Comparison of ENCODE assay signal across 7 cellular contexts in the genomic region with DNA sequence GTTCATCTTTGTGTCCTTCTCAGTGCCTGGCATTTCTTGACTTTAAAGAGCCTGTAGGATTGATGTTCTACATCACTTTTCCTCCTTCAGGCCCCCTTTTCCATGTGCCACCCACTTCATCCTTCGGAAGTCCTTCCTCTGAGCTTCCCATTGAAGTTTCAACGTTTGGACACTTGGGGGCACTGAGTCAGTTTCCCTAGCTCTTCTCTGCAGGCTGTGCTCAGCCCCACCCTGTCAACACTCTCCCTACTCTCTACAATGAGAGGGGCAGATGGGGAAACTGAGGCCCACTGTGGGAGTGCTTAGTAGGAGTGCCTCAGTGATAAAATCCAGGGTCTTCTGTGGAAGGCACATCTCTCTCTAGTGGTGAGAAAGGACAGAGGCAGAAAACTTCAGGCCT. TPM values are rescaled to one million over a fixed set of nuclear protein-coding genes. Genes with fewer than 3 reads are reported as not detected.
DNase-seq lines count a peak whose midpoint lies in the region; ATAC-seq and TF ChIP-seq lines count a peak whose summit lies in the region.
"Had no signal": no experiment of that assay in that cellular context is flagged by ENCODE, and none has a peak within 500 bp of the region (broad histone marks: within the 10 kb centered on the region; RNA-seq: fewer than 3 reads in every experiment).

No MANE protein-coding gene starts in this region.

- ATAC-seq in GM19467 (IDR thresholded peaks at IDR 0.05; ENCODE audit: unreplicated experiment) (no peak), HG02588 (IDR thresholded peaks at IDR 0.05; ENCODE audit: unreplicated experiment) (no peak)

- DNase-seq in ascending aorta (ENCODE audit: low spot score in 2 of 2) = no peak
- peak; percentile 32 for DNase-seq in midbrain (lab: John Stamatoyannopoulos, UW)
- no peak for DNase-seq in cortex of kidney (lab: John Stamatoyannopoulos, UW)
- DNase-seq: activated CD4-positive, alpha-beta T cell treated with anti-CD3 and anti-CD28 coated beads, Interleukin-2, amount 50 U/mL, for 4 hours had no signal

- H3K27me3 ChIP-seq in ascending aorta = no peaks in the 10 kb centered on the region

- TF ChIP-seq CTCF in GM12875 (IDR thresholded peaks at IDR 0.05; ENCODE audit: borderline replicate concordance, insufficient read depth, low read depth, low read length) (0 out of 2 replicates have a peak, but pooled peaks have one; percentile 10), ascending aorta (IDR thresholded peaks at IDR 0.05) (peak in 2 of 3 experiments; percentile 22 to 51)

- no peak overlapping the region for H3K4me3 ChIP-seq in GM12875 (ENCODE audit: low read depth, low read length)
- H3K4me3 ChIP-seq in ascending aorta = no peak overlapping the region

- H3K9me3 ChIP-seq in ascending aorta = no peaks in the 10 kb centered on the region

- no peaks in the 10 kb centered on the region for H3K36me3 ChIP-seq in ascending aorta

- H3K4me1 ChIP-seq in ascending aorta = no peaks in the 10 kb centered on the region

- no peak overlapping the region for H3K27ac ChIP-seq in ascending aorta

- intact Hi-C loops in ascending aorta (cut with DNase I) = no loop called here

RNA-seq across cellular contexts. Expression of a gene that starts 11.9 kb away (rescaled TPM):
- not detected for total RNA-seq in ascending aorta

RNA-seq across cellular contexts. Expression of a gene that starts 23.3 kb away (rescaled TPM):
- 1.2 TPM for total RNA-seq in ascending aorta

RNA-seq across cellular contexts. Expression of a gene that starts 26.3 kb away (rescaled TPM):
- 6.1 TPM for total RNA-seq in ascending aorta

RNA-seq across cellular contexts. Expression of a gene that starts 40.3 kb away (rescaled TPM):
- 37.9 TPM for total RNA-seq in ascending aorta

RNA-seq across cellular contexts. Expression of a gene that starts 57.5 kb away (rescaled TPM):
- total RNA-seq in ascending aorta = 316 TPM
